In genomic region chr2:74806355-74806839, GRCh38 we compare ENCODE assay signal across 1 cellular context.
A peak's percentile ranks its signal among the peaks of the same experiment; 100 is the strongest.
TF ChIP-seq lines count a peak whose summit lies in the region.

No MANE protein-coding gene starts in this region.

TF ChIP-seq in HepG2, 621 proteins besides CTCF, POLR2A, EP300 and RAD21 (continued from another document and continues in another):
- TF ChIP-seq ZNF678 (CRISPR knock-in tag; IDR thresholded peaks at IDR 0.05) (0 out of 2 replicates have a peak, but pooled peaks have one; percentile 38), ZNF234 (CRISPR knock-in tag; conservative IDR thresholded peaks at IDR 0.05) (no peak), HNRNPK (IDR thresholded peaks at IDR 0.05; ENCODE audit: low read depth, low read length, poor library complexity, severe bottlenecking) (no peak), MED1 (CRISPR knock-in tag; IDR thresholded peaks at IDR 0.05) (no peak), KDM5A (IDR thresholded peaks at IDR 0.05; ENCODE audit: borderline replicate concordance, low read length) (no peak), MYC (CRISPR knock-in tag; IDR thresholded peaks at IDR 0.05; ENCODE audit: borderline replicate concordance) (no peak), ARNTL (CRISPR knock-in tag; IDR thresholded peaks at IDR 0.05) (peak; percentile 34; the same call in 1 of the 2 replicates), MEIS1 (CRISPR knock-in tag; IDR thresholded peaks at IDR 0.05; ENCODE audit: borderline replicate concordance) (no peak), ZEB1 (IDR thresholded peaks at IDR 0.05; ENCODE audit: insufficient replicate concordance, low read depth) (no peak), ZFY (CRISPR knock-in tag; IDR thresholded peaks at IDR 0.05) (no peak), ZNF557 (CRISPR knock-in tag; IDR thresholded peaks at IDR 0.05) (no peak), ZNF768 (CRISPR knock-in tag; IDR thresholded peaks at IDR 0.05) (no peak), ZNF496 (CRISPR knock-in tag; IDR thresholded peaks at IDR 0.05; ENCODE audit: insufficient replicate concordance) (no peak), ZNF646 (CRISPR knock-in tag; IDR thresholded peaks at IDR 0.05) (no peak), GLI4 (CRISPR knock-in tag; IDR thresholded peaks at IDR 0.05; ENCODE audit: borderline replicate concordance) (no peak), SAP130 (CRISPR knock-in tag; IDR thresholded peaks at IDR 0.05; ENCODE audit: low read depth) (peak; percentile 46), ZNF251 (CRISPR knock-in tag; IDR thresholded peaks at IDR 0.05) (no peak), ZNF773 (CRISPR knock-in tag; IDR thresholded peaks at IDR 0.05; ENCODE audit: borderline replicate concordance) (no peak), CSRNP2 (CRISPR knock-in tag; conservative IDR thresholded peaks at IDR 0.05; ENCODE audit: low read depth) (no peak), EED (CRISPR knock-in tag; IDR thresholded peaks at IDR 0.05) (no peak), ZMAT5 (CRISPR knock-in tag; IDR thresholded peaks at IDR 0.05; ENCODE audit: borderline replicate concordance, low read depth) (no peak), ZNF740 (CRISPR knock-in tag; IDR thresholded peaks at IDR 0.05) (no peak), HOMEZ (CRISPR knock-in tag; IDR thresholded peaks at IDR 0.05; ENCODE audit: low read depth) (peak; percentile 43; the same call in 1 of the 2 replicates), DNMT1 (CRISPR knock-in tag; IDR thresholded peaks at IDR 0.05) (no peak), ZZZ3 (CRISPR knock-in tag; IDR thresholded peaks at IDR 0.05; ENCODE audit: borderline replicate concordance) (no peak), ZNF292 (CRISPR knock-in tag; IDR thresholded peaks at IDR 0.05; ENCODE audit: borderline replicate concordance, low read depth) (no peak), BRD4 (CRISPR knock-in tag; IDR thresholded peaks at IDR 0.05) (no peak), ZFX (CRISPR knock-in tag; IDR thresholded peaks at IDR 0.05; ENCODE audit: low read depth) (no peak)
- TF ChIP-seq, protein P1, sequence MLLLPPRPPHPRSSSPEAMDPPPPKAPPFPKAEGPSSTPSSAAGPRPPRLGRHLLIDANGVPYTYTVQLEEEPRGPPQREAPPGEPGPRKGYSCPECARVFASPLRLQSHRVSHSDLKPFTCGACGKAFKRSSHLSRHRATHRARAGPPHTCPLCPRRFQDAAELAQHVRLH (CRISPR knock-in tag; IDR thresholded peaks at IDR 0.05; ENCODE audit: borderline replicate concordance, low read depth): no peak
- TF ChIP-seq, protein P2, sequence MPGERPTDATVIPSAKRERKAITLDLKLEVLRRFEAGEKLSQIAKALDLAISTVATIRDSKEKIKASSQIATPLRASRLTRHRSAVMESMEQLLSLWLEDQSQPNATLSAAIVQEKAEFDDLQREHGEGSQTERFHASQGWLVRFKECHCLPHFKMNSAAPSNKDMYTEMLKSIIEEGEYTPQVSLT (CRISPR knock-in tag; IDR thresholded peaks at IDR 0.05; ENCODE audit: borderline replicate concordance, low read depth): no peak
- TF ChIP-seq, protein P3, sequence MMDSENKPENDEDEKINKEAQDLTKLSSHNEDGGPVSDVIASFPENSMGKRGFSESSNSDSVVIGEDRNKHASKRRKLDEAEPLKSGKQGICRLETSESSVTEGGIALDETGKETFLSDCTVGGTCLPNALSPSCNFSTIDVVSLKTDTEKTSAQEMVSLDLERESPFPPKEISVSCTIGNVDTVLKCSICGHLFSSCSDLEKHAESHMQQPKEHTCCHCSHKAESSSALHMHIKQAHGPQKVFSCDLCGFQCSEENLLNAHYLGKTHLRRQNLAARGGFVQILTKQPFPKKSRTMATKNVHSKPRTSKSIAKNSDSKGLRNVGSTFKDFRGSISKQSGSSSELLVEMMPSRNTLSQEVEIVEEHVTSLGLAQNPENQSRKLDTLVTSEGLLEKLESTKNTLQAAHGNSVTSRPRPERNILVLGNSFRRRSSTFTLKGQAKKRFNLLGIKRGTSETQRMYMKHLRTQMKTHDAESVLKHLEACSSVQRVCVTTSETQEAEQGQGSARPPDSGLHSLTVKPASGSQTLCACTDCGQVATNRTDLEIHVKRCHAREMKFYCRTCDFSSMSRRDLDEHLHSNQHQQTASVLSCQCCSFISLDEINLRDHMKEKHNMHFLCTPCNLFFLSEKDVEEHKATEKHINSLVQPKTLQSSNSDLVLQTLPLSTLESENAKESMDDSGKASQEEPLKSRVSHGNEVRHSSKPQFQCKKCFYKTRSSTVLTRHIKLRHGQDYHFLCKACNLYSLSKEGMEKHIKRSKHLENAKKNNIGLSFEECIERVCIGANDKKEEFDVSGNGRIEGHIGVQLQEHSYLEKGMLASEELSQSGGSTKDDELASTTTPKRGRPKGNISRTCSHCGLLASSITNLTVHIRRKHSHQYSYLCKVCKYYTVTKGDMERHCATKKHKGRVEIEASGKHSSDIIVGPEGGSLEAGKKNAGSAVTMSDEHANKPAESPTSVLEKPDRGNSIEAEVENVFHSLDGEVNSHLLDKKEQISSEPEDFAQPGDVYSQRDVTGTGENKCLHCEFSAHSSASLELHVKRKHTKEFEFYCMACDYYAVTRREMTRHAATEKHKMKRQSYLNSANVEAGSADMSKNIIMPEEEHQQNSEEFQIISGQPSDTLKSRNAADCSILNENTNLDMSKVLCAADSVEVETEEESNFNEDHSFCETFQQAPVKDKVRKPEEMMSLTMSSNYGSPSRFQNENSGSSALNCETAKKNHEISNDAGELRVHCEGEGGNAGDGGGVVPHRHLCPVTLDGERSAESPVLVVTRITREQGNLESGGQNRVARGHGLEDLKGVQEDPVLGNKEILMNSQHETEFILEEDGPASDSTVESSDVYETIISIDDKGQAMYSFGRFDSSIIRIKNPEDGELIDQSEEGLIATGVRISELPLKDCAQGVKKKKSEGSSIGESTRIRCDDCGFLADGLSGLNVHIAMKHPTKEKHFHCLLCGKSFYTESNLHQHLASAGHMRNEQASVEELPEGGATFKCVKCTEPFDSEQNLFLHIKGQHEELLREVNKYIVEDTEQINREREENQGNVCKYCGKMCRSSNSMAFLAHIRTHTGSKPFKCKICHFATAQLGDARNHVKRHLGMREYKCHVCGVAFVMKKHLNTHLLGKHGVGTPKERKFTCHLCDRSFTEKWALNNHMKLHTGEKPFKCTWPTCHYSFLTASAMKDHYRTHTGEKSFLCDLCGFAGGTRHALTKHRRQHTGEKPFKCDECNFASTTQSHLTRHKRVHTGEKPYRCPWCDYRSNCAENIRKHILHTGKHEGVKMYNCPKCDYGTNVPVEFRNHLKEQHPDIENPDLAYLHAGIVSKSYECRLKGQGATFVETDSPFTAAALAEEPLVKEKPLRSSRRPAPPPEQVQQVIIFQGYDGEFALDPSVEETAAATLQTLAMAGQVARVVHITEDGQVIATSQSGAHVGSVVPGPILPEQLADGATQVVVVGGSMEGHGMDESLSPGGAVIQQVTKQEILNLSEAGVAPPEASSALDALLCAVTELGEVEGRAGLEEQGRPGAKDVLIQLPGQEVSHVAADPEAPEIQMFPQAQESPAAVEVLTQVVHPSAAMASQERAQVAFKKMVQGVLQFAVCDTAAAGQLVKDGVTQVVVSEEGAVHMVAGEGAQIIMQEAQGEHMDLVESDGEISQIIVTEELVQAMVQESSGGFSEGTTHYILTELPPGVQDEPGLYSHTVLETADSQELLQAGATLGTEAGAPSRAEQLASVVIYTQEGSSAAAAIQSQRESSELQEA (CRISPR knock-in tag; IDR thresholded peaks at IDR 0.05; ENCODE audit: not compliant biosample characterization): no peak
- TF ChIP-seq, protein P4, sequence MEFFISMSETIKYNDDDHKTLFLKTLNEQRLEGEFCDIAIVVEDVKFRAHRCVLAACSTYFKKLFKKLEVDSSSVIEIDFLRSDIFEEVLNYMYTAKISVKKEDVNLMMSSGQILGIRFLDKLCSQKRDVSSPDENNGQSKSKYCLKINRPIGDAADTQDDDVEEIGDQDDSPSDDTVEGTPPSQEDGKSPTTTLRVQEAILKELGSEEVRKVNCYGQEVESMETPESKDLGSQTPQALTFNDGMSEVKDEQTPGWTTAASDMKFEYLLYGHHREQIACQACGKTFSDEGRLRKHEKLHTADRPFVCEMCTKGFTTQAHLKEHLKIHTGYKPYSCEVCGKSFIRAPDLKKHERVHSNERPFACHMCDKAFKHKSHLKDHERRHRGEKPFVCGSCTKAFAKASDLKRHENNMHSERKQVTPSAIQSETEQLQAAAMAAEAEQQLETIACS (CRISPR knock-in tag; IDR thresholded peaks at IDR 0.05): no peak
- TF ChIP-seq, protein P5, sequence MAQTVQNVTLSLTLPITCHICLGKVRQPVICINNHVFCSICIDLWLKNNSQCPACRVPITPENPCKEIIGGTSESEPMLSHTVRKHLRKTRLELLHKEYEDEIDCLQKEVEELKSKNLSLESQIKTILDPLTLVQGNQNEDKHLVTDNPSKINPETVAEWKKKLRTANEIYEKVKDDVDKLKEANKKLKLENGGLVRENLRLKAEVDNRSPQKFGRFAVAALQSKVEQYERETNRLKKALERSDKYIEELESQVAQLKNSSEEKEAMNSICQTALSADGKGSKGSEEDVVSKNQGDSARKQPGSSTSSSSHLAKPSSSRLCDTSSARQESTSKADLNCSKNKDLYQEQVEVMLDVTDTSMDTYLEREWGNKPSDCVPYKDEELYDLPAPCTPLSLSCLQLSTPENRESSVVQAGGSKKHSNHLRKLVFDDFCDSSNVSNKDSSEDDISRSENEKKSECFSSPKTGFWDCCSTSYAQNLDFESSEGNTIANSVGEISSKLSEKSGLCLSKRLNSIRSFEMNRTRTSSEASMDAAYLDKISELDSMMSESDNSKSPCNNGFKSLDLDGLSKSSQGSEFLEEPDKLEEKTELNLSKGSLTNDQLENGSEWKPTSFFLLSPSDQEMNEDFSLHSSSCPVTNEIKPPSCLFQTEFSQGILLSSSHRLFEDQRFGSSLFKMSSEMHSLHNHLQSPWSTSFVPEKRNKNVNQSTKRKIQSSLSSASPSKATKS (CRISPR knock-in tag; IDR thresholded peaks at IDR 0.05): no peak
